8 cellular contexts compared by ENCODE assay signal in genomic region chr9:127937046-127937382, GRCh38. TPM values are rescaled to one million over a fixed set of nuclear protein-coding genes. Genes with fewer than 3 reads are reported as not detected.
DNase-seq lines count a peak whose midpoint lies in the region; FAIRE-seq and TF ChIP-seq lines count a peak whose summit lies in the region.

No MANE protein-coding gene starts in this region.

- H3K27me3 ChIP-seq in HUES64 (ENCODE audit: insufficient read depth, low read length) (no peaks in the 10 kb centered on the region), muscle layer of duodenum (ENCODE audit: low read depth, low read length) (no peaks in the 10 kb centered on the region)

- no peak for TF ChIP-seq POLR2A in GM12891 (IDR thresholded peaks at IDR 0.05; ENCODE audit: low read depth, low read length)

- H3K27ac ChIP-seq in HUES64 (ENCODE audit: low read depth, low read length) = no peak overlapping the region
- peak overlapping the region; percentile 48 for H3K27ac ChIP-seq in muscle layer of duodenum (ENCODE audit: low read length)

- peak overlapping the region; percentile 72 for H3K9ac ChIP-seq in HUES64 (ENCODE audit: low read depth, low read length)

- no peak for TF ChIP-seq CTCF in AG09309 (IDR thresholded peaks at IDR 0.05; ENCODE audit: control insufficient read depth, insufficient read depth, low read depth, low read length, missing control alignments)

- WGBS in HUES64 = 19% methylated on average over 5 of the region's 6 CpGs

- H3K4me1 ChIP-seq in HUES64 (ENCODE audit: insufficient read depth, low read length) (0 out of 2 replicates have a peak, but pooled peaks cover 10% of the 10 kb centered on the region), muscle layer of duodenum (ENCODE audit: control insufficient read depth in 1 of 2, insufficient read depth in 2 of 2, low read length in 2 of 2) (peaks cover 16 to 33% of the 10 kb centered on the region in 2 donors)

- no peaks in the 10 kb centered on the region for H3K9me3 ChIP-seq in HUES64 (ENCODE audit: insufficient read depth, low read depth, low read length)
- H3K9me3 ChIP-seq in muscle layer of duodenum (ENCODE audit: control insufficient read depth in 1 of 2, low read length in 2 of 2) = no peaks in the 10 kb centered on the region

- FAIRE-seq in GM12891 (lab: Jason Lieb, UNC) = no peak

- peaks cover 12% of the 10 kb centered on the region for H3K36me3 ChIP-seq in HUES64 (ENCODE audit: insufficient read depth, low read length)
- peaks cover 3 to 10% of the 10 kb centered on the region in 2 donors for H3K36me3 ChIP-seq in muscle layer of duodenum (ENCODE audit: control insufficient read depth in 1 of 2, insufficient read depth in 2 of 2, low read length in 2 of 2)

- DNase-seq in AG09309 (ENCODE audit: low read depth) (no peak), NCI-H1105 (lab: John Stamatoyannopoulos, UW) (no peak), GM12891 (ENCODE audit: insufficient read length, low spot score) (no peak), retina (no peak)
- peak; percentile 31 for DNase-seq in central memory CD4-positive, alpha-beta T cell
- no peak for DNase-seq in stimulated activated naive CD4-positive, alpha-beta T cell treated with Interleukin-2 at 50 U/mL for 16 hours (lab: John Stamatoyannopoulos, UW)

- H3K4me3 ChIP-seq in AG09309 (ENCODE audit: control insufficient read depth, low read depth, low read length) (peak overlapping the region; percentile 85), HUES64 (ENCODE audit: low read length) (peak overlapping the region; percentile 90), muscle layer of duodenum (ENCODE audit: low read depth in 1 of 2, low read length in 2 of 2) (peak overlapping the region; percentile 86 to 93)

TF ChIP-seq in GM12891, 5 proteins besides CTCF, POLR2A, EP300 and RAD21:
- TF ChIP-seq TAF1 (IDR thresholded peaks at IDR 0.05; ENCODE audit: low read depth, low read length) = no peak
- no peak for TF ChIP-seq SPI1 (IDR thresholded peaks at IDR 0.05; ENCODE audit: low read depth, low read length)
- no peak for TF ChIP-seq PAX5 (IDR thresholded peaks at IDR 0.05; ENCODE audit: insufficient read depth, low read length, severe bottlenecking)
- no peak for TF ChIP-seq POLR2AphosphoS5 (IDR thresholded peaks at IDR 0.05; ENCODE audit: low read depth, low read length)
- no peak for TF ChIP-seq POU2F2 (IDR thresholded peaks at IDR 0.05; ENCODE audit: low read depth, low read length)

RNA-seq across cellular contexts. Expression of gene DPM2, which starts 0.6 kb away (rescaled TPM):
- polyA plus RNA-seq in HUES64 (2013, experiment 1 of 2) = 33.5 TPM
- 37.0 TPM for polyA plus RNA-seq in HUES64 (2013, experiment 2 of 2)
- 28.2 TPM for polyA plus RNA-seq in GM12891 (2012; ENCODE audit: low read depth, missing spikeins)

RNA-seq across cellular contexts. Expression of gene PIP5KL1, which starts 6.4 kb away (rescaled TPM):
- 4.1 TPM for polyA plus RNA-seq in HUES64 (2013, experiment 1 of 2)
- polyA plus RNA-seq in HUES64 (2013, experiment 2 of 2) = 3.7 TPM
- polyA plus RNA-seq in GM12891 (2012; ENCODE audit: low read depth, missing spikeins) = 0.42 TPM

RNA-seq across cellular contexts. Expression of gene ST6GALNAC4, which starts 20.2 kb away (rescaled TPM):
- 12.8 TPM for polyA plus RNA-seq in HUES64 (2013, experiment 1 of 2)
- 15.3 TPM for polyA plus RNA-seq in HUES64 (2013, experiment 2 of 2)
- polyA plus RNA-seq in GM12891 (2012; ENCODE audit: low read depth, missing spikeins) = 27.0 TPM

RNA-seq across cellular contexts. Expression of gene ST6GALNAC6, which starts 37.6 kb away (rescaled TPM):
- 15.9 TPM for polyA plus RNA-seq in HUES64 (2013, experiment 1 of 2)
- polyA plus RNA-seq in HUES64 (2013, experiment 2 of 2) = 20.9 TPM
- polyA plus RNA-seq in GM12891 (2012; ENCODE audit: low read depth, missing spikeins) = 23.2 TPM

RNA-seq across cellular contexts. Expression of gene EEIG1, which starts 43.8 kb away (rescaled TPM):
- 17.5 TPM for polyA plus RNA-seq in HUES64 (2013, experiment 1 of 2)
- 17.8 TPM for polyA plus RNA-seq in HUES64 (2013, experiment 2 of 2)
- polyA plus RNA-seq in GM12891 (2012; ENCODE audit: low read depth, missing spikeins) = 26.9 TPM
